In genomic region chr5:44911501-44911900, GRCh38 we compare ENCODE assay signal across 29 cellular contexts.
"Had no signal": no experiment of that assay in that cellular context is flagged by ENCODE, and none has a peak within 500 bp of the region (broad histone marks: within the 10 kb centered on the region; RNA-seq: fewer than 3 reads in every experiment).

No MANE protein-coding gene starts in this region.

- H3K9me3 ChIP-seq: Peyer's patch, SJSA1 had no signal

- H3K27ac Mint-ChIP-seq: activated B cell treated with CpG ODN at 0.5 μM for 24 hours; activated CD4-positive, alpha-beta memory T cell treated with anti-CD3 and anti-CD28 coated beads, Interleukin-2, amount 10 ng/mL, durations not matched to agents 7 days and 5 days; activated CD4-positive, alpha-beta T cell treated with anti-CD3 and anti-CD28 coated beads for 36 hours; activated naive CD4-positive, alpha-beta T cell treated with anti-CD3 and anti-CD28 coated beads for 36 hours; activated naive CD8-positive, alpha-beta T cell; activated T-helper 17 cell treated with anti-CD3 and anti-CD28 coated beads, Interleukin-2, amount 50 U/mL, for 72 hours; brain; T-helper 1 cell treated with Interleukin-12 subunit alpha and Interleukin-12 subunit beta and Interleukin-4 antibody, amounts not matched to agents 30 μg/mL and 1 μg/mL, for 36 hours had no signal

- H3K36me3 Mint-ChIP-seq: activated naive CD8-positive, alpha-beta T cell; brain had no signal

- H3K4me1 ChIP-seq: Peyer's patch, SJSA1 had no signal

- H3K27me3 Mint-ChIP-seq: activated B cell treated with CpG ODN at 0.5 μM for 24 hours; activated CD4-positive, alpha-beta T cell treated with anti-CD3 and anti-CD28 coated beads for 36 hours; activated naive CD8-positive, alpha-beta T cell; activated T-helper 17 cell treated with anti-CD3 and anti-CD28 coated beads, Interleukin-2, amount 50 U/mL, for 72 hours; brain had no signal

- H3K4me3 Mint-ChIP-seq: activated B cell treated with CpG ODN at 0.5 μM for 24 hours; activated CD4-positive, alpha-beta memory T cell treated with anti-CD3 and anti-CD28 coated beads, Interleukin-2, amount 10 ng/mL, durations not matched to agents 7 days and 5 days; activated CD4-positive, alpha-beta T cell treated with anti-CD3 and anti-CD28 coated beads for 36 hours; activated naive CD4-positive, alpha-beta T cell treated with anti-CD3 and anti-CD28 coated beads for 36 hours; activated naive CD8-positive, alpha-beta T cell; activated T-helper 17 cell treated with anti-CD3 and anti-CD28 coated beads, Interleukin-2, amount 50 U/mL, for 72 hours; brain; T-helper 1 cell treated with Interleukin-12 subunit alpha and Interleukin-12 subunit beta and Interleukin-4 antibody, amounts not matched to agents 30 μg/mL and 1 μg/mL, for 36 hours had no signal

- H3K9me3 Mint-ChIP-seq: activated B cell treated with CpG ODN at 0.5 μM for 24 hours; activated CD4-positive, alpha-beta memory T cell treated with anti-CD3 and anti-CD28 coated beads, Interleukin-2, amount 10 ng/mL, durations not matched to agents 7 days and 5 days; activated naive CD4-positive, alpha-beta T cell treated with anti-CD3 and anti-CD28 coated beads for 36 hours; activated T-helper 17 cell treated with anti-CD3 and anti-CD28 coated beads, Interleukin-2, amount 50 U/mL, for 72 hours; brain; T-helper 1 cell treated with Interleukin-12 subunit alpha and Interleukin-12 subunit beta and Interleukin-4 antibody, amounts not matched to agents 30 μg/mL and 1 μg/mL, for 36 hours had no signal

- H3K4me1 Mint-ChIP-seq: activated B cell treated with CpG ODN at 0.5 μM for 24 hours; activated CD4-positive, alpha-beta memory T cell treated with anti-CD3 and anti-CD28 coated beads, Interleukin-2, amount 10 ng/mL, durations not matched to agents 7 days and 5 days; activated CD4-positive, alpha-beta T cell treated with anti-CD3 and anti-CD28 coated beads for 36 hours; activated T-helper 17 cell treated with anti-CD3 and anti-CD28 coated beads, Interleukin-2, amount 50 U/mL, for 72 hours; brain had no signal

- H3K27me3 ChIP-seq: Peyer's patch, SJSA1 had no signal

- H3K4me3 ChIP-seq: Peyer's patch, SJSA1 had no signal

- H3K27ac ChIP-seq: Peyer's patch, RWPE1, SJSA1 had no signal

- ATAC-seq: activated CD4-positive, alpha-beta T cell treated with anti-CD3 and anti-CD28 coated beads for 36 hours; activated T-helper 17 cell treated with anti-CD3 and anti-CD28 coated beads, Interleukin-2, amount 50 U/mL, for 72 hours; SK-N-SH treated with all-trans-retinoic acid at 6 μM for 48 hours had no signal

- DNase-seq: activated B cell treated with CpG ODN at 0.5 μM for 24 hours; activated CD4-positive, alpha-beta memory T cell treated with anti-CD3 and anti-CD28 coated beads, Interleukin-2, amount 10 ng/mL, durations not matched to agents 7 days and 5 days; activated CD4-positive, alpha-beta T cell treated with anti-CD3 and anti-CD28 coated beads for 36 hours; activated CD4-positive, alpha-beta T cell treated with anti-CD3 and anti-CD28 coated beads, Interleukin-2, amount 50 U/mL, for 1 hour; activated gamma-delta T cell; activated naive CD4-positive, alpha-beta T cell treated with anti-CD3 and anti-CD28 coated beads for 36 hours; activated T-cell treated with anti-CD3 and anti-CD28 coated beads for 4 hours; activated T-cell treated with anti-CD3 and anti-CD28 coated beads, Interleukin-2, amount 50 U/mL, for 48 hours; amygdala; Kasumi-1; NCI-H1048; NCI-H146; NCI-H187 treated with DMSO at 0.1 percent for 48 hours; NCI-H2081 treated with DMSO at 0.1 percent for 48 hours; NCI-H2171 treated with DMSO at 0.1 percent for 48 hours; NCI-H226; NCI-H526 treated with DMSO at 0.1 percent for 48 hours; NCI-H82; NK-92 treated with Interleukin-12 subunit alpha and Interleukin-12 subunit beta, amount 100 ng/mL, for 24 hours; Peyer's patch; Right ventricle myocardium superior; SW 1271 had no signal

- H3K36me3 ChIP-seq: Peyer's patch, SJSA1 had no signal
